ENCODE assay signal across 6 cellular contexts in the genomic region with DNA sequence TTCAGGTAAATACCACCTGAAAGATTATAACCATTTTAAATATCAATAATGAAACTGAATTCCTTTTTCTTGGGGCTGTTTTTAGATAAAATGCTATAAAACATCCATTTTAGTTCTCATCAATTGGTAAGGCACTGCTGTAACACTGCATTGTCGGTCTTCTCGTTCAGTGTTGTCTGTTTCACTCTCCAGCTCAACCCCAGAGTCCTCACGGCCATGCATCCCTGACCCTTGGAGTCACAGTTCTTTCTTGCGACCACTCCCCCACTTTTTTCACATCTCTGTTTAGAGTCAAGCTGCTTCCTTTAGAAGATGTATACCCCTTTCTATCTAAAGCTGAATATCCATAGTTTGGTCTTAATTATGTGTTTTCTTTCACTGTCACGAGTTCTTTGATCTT. TPM values are rescaled to one million over a fixed set of nuclear protein-coding genes. Genes with fewer than 3 reads are reported as not detected.
"Had no signal": no experiment of that assay in that cellular context is flagged by ENCODE, and none has a peak within 500 bp of the region (broad histone marks: within the 10 kb centered on the region; RNA-seq: fewer than 3 reads in every experiment).

No MANE protein-coding gene starts in this region.

RNA-seq across cellular contexts. Expression of gene OR2A42, which starts 7.6 kb away (rescaled TPM):
- total RNA-seq: H1, H4, H7, H9, HFFc6 had no signal
- polyA plus RNA-seq: H1 had no signal

RNA-seq across cellular contexts. Expression of gene OR2A7, which starts 17.6 kb away (rescaled TPM):
- total RNA-seq: GM23248, H4, HFFc6 had no signal

RNA-seq across cellular contexts. Expression of gene CTAGE8, which starts 22.1 kb away (rescaled TPM):
- total RNA-seq: GM23248, H1, H7, HFFc6 had no signal
- polyA plus RNA-seq: GM23248, H1 had no signal

RNA-seq across cellular contexts. Expression of gene ARHGEF35, which starts 51.3 kb away (rescaled TPM):
- total RNA-seq: HFFc6 had no signal
